In the genomic region with DNA sequence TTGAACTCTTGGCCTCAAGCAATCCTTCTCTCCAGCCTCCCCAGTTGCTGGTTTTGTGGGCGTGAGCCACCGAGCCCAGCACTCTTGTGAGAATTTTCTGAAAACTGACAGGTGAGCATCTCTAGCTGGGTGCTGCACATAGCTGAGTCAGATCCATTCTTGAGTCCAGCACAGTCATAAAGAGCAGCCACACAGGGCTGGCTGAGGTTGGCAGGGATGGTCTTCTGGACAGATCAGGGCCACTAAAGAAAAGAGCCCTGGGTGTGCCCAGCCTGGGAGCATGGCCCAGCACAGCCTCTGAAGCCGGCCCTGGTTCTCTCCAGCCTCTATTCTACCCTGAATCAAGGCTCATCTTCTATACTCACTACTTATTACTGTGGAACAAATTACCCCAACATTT, we compare ENCODE assay signal across 15 cellular contexts. TPM values are rescaled to one million over a fixed set of nuclear protein-coding genes. Genes with fewer than 3 reads are reported as not detected.
A peak's percentile ranks its signal among the peaks of the same experiment; 100 is the strongest.
DNase-seq lines count a peak whose midpoint lies in the region; ATAC-seq, FAIRE-seq and TF ChIP-seq lines count a peak whose summit lies in the region.
"Had no signal": no experiment of that assay in that cellular context is flagged by ENCODE, and none has a peak within 500 bp of the region (broad histone marks: within the 10 kb centered on the region; RNA-seq: fewer than 3 reads in every experiment).

No MANE protein-coding gene starts in this region.

- H3K9me3 ChIP-seq in right atrium auricular region = no peaks in the 10 kb centered on the region
- H3K9me3 ChIP-seq: BE2C had no signal

- no peaks in the 10 kb centered on the region for H3K36me3 Mint-ChIP-seq in stimulated activated effector memory CD8-positive, alpha-beta T cell treated with anti-CD3 and anti-CD28 coated beads, Interleukin-12 subunit alpha, Interleukin-12 subunit beta, amount 100 ng/mL, for 72 hours
- H3K36me3 Mint-ChIP-seq: CD4-positive, alpha-beta memory T cell; IgD-negative memory B cell had no signal

- DNase-seq in GM12892 (ENCODE audit: insufficient read length) = peak; percentile 5
- peak; percentile 42 for DNase-seq in M059J (ENCODE audit: low read depth)
- DNase-seq in ecto neural progenitor cell (ENCODE audit: low spot score) = peak; percentile 29
- no peak for DNase-seq in stimulated activated effector memory CD8-positive, alpha-beta T cell treated with anti-CD3 and anti-CD28 coated beads, Interleukin-12 subunit alpha, Interleukin-12 subunit beta, amount 100 ng/mL, for 72 hours (ENCODE audit: low spot score in 2 of 2)
- no peak for DNase-seq in right atrium auricular region (ENCODE audit: low spot score)
- no peak for DNase-seq in 8988T
- DNase-seq: CD4-positive, alpha-beta memory T cell; NCI-H1436 treated with DMSO at 0.1 percent for 48 hours; NCI-H2081; NCI-H524 treated with DMSO at 0.1 percent for 48 hours had no signal

- no peak overlapping the region for H3K4me3 ChIP-seq in right atrium auricular region

- H3K4me1 ChIP-seq in right atrium auricular region = no peaks in the 10 kb centered on the region
- H3K4me1 ChIP-seq: BE2C had no signal

- no peaks in the 10 kb centered on the region for H3K36me3 ChIP-seq in right atrium auricular region
- H3K36me3 ChIP-seq: BE2C had no signal

- no peak for TF ChIP-seq POLR2A in GM12892 (IDR thresholded peaks at IDR 0.05; ENCODE audit: low read depth, low read length)

- H3K27ac Mint-ChIP-seq in stimulated activated effector memory CD8-positive, alpha-beta T cell treated with anti-CD3 and anti-CD28 coated beads, Interleukin-12 subunit alpha, Interleukin-12 subunit beta, amount 100 ng/mL, for 72 hours = no peak overlapping the region
- H3K27ac Mint-ChIP-seq: CD4-positive, alpha-beta memory T cell; IgD-negative memory B cell had no signal

- no peak for TF ChIP-seq CTCF in right atrium auricular region (IDR thresholded peaks at IDR 0.05)

- no peak overlapping the region for H3K4me3 Mint-ChIP-seq in stimulated activated effector memory CD8-positive, alpha-beta T cell treated with anti-CD3 and anti-CD28 coated beads, Interleukin-12 subunit alpha, Interleukin-12 subunit beta, amount 100 ng/mL, for 72 hours
- H3K4me3 Mint-ChIP-seq: CD4-positive, alpha-beta memory T cell; IgD-negative memory B cell had no signal

- no peak for FAIRE-seq in GM12892 (lab: Jason Lieb, UNC)
- FAIRE-seq: GM18507 had no signal

- no peak overlapping the region for H3K27ac ChIP-seq in right atrium auricular region

- H3K4me1 Mint-ChIP-seq in stimulated activated effector memory CD8-positive, alpha-beta T cell treated with anti-CD3 and anti-CD28 coated beads, Interleukin-12 subunit alpha, Interleukin-12 subunit beta, amount 100 ng/mL, for 72 hours = no peaks in the 10 kb centered on the region
- H3K4me1 Mint-ChIP-seq: IgD-negative memory B cell had no signal

- H3K9me3 Mint-ChIP-seq in stimulated activated effector memory CD8-positive, alpha-beta T cell treated with anti-CD3 and anti-CD28 coated beads, Interleukin-12 subunit alpha, Interleukin-12 subunit beta, amount 100 ng/mL, for 72 hours = no peaks in the 10 kb centered on the region
- H3K9me3 Mint-ChIP-seq: CD4-positive, alpha-beta memory T cell; IgD-negative memory B cell had no signal

- H3K27me3 ChIP-seq in right atrium auricular region = no peaks in the 10 kb centered on the region
- H3K27me3 ChIP-seq: BE2C had no signal

- ATAC-seq in stimulated activated effector memory CD8-positive, alpha-beta T cell treated with anti-CD3 and anti-CD28 coated beads, Interleukin-12 subunit alpha, Interleukin-12 subunit beta, amount 100 ng/mL, for 72 hours = peak; percentile 61
- no peak for ATAC-seq in GM19463 (IDR thresholded peaks at IDR 0.05; ENCODE audit: unreplicated experiment)
- ATAC-seq: HCT116 had no signal

RNA-seq across cellular contexts. Expression of a gene that starts 11.5 kb away (rescaled TPM):
- 29.2 TPM for polyA plus RNA-seq in GM12892 (2012; ENCODE audit: missing spikeins)
- total RNA-seq in M059J (2014; rRNA removed; shearing (Covaris generic)) = 12.6 and 26.0 TPM in 2 replicates
- 10 to 100 TPM; 30.0 to 50.2 TPM for total RNA-seq in right atrium auricular region

Comparison
In these comparisons a context has a peak if more than half of its experiments do, and no peak if none do; other contexts are left out.
1. DNase-seq: peak in GM12892 (single experiment), M059J (single experiment) and ecto neural progenitor cell (single experiment); none in stimulated activated effector memory CD8-positive, alpha-beta T cell treated with anti-CD3 and anti-CD28 coated beads, Interleukin-12 subunit alpha, Interleukin-12 subunit beta, amount 100 ng/mL, for 72 hours (0 of 2), right atrium auricular region (single experiment) and 8988T (single experiment).